Comparison of ENCODE assay signal across 12 cellular contexts in genomic region chr15:70035719-70036077, GRCh38.
A peak's percentile ranks its signal among the peaks of the same experiment; 100 is the strongest.
DNase-seq lines count a peak whose midpoint lies in the region; ATAC-seq and TF ChIP-seq lines count a peak whose summit lies in the region.
"Had no signal": no experiment of that assay in that cellular context is flagged by ENCODE, and none has a peak within 500 bp of the region (broad histone marks: within the 10 kb centered on the region; RNA-seq: fewer than 3 reads in every experiment).

No MANE protein-coding gene starts in this region.

- CTCF ChIA-PET in CD4-positive, alpha-beta memory T cell (lab: Charles Lee; ENCODE audit: partially characterized antibody): interaction anchor here (1.3 kb wide), 1 partner anchor 10 kb away, joined by 3 read pairs; no protein-coding TSS in a partner anchor

- no peaks in the 10 kb centered on the region for H3K36me3 Mint-ChIP-seq in CD4-positive, alpha-beta memory T cell

- no peaks in the 10 kb centered on the region for H3K4me1 Mint-ChIP-seq in CD4-positive, alpha-beta memory T cell

- DNase-seq in left lung (no peak), NCI-H2107 (lab: John Stamatoyannopoulos, UW) (no peak)
- no peak for DNase-seq in CD4-positive, alpha-beta memory T cell
- DNase-seq in activated CD4-positive, alpha-beta T cell treated with anti-CD3 and anti-CD28 coated beads, Interleukin-2, amount 50 U/mL, for 48 hours: no peak
- DNase-seq: dorsolateral prefrontal cortex, EL, IMR-90 had no signal

- no peak overlapping the region for H3K27ac Mint-ChIP-seq in CD4-positive, alpha-beta memory T cell

- peaks cover 0 to 4% (median 0%) of the 10 kb centered on the region in 8 donors for H3K9me3 Mint-ChIP-seq in CD4-positive, alpha-beta memory T cell

- H3K27me3 ChIP-seq in left lung: no peaks in the 10 kb centered on the region
- no peaks in the 10 kb centered on the region for H3K27me3 ChIP-seq in CD4-positive, alpha-beta memory T cell (ENCODE audit: insufficient read depth, low read length)
- H3K27me3 ChIP-seq: dorsolateral prefrontal cortex had no signal

- no peak overlapping the region for H3K27ac ChIP-seq in left lung
- H3K27ac ChIP-seq in CD4-positive, alpha-beta memory T cell (ENCODE audit: low read depth, low read length): no peak overlapping the region
- H3K27ac ChIP-seq: dorsolateral prefrontal cortex, prostate gland had no signal

- intact Hi-C loops in left lung (cut with DNase I): no loop called here
- intact Hi-C loops in CD4-positive, alpha-beta memory T cell (cut with micrococcal nuclease): no loop called here

- POLR2A ChIA-PET in CD4-positive, alpha-beta memory T cell (lab: Charles Lee; ENCODE audit: partially characterized antibody): no interaction called here

- H3K36me3 ChIP-seq in left lung: no peaks in the 10 kb centered on the region
- H3K36me3 ChIP-seq in CD4-positive, alpha-beta memory T cell (ENCODE audit: insufficient read depth, low read length): no peaks in the 10 kb centered on the region
- H3K36me3 ChIP-seq: prostate gland had no signal

- peak; percentile 57 for ATAC-seq in GM18511 (IDR thresholded peaks at IDR 0.05; ENCODE audit: unreplicated experiment)
- ATAC-seq in GM21528 (IDR thresholded peaks at IDR 0.05; ENCODE audit: low FRiP score, unreplicated experiment): peak; percentile 43
- ATAC-seq in HG03442 (IDR thresholded peaks at IDR 0.05; ENCODE audit: unreplicated experiment): peak; percentile 37
- ATAC-seq in left lung: peak; percentile 18
- ATAC-seq in HG03159 (IDR thresholded peaks at IDR 0.05; ENCODE audit: unreplicated experiment): no peak

- no peak for TF ChIP-seq CTCF in left lung (IDR thresholded peaks at IDR 0.05)

- H3K9me3 ChIP-seq in left lung: no peaks in the 10 kb centered on the region
- H3K9me3 ChIP-seq in CD4-positive, alpha-beta memory T cell (ENCODE audit: control insufficient read depth in 1 of 2, low read length in 2 of 2): no peaks in the 10 kb centered on the region
- H3K9me3 ChIP-seq: prostate gland had no signal

- no peaks in the 10 kb centered on the region for H3K27me3 Mint-ChIP-seq in CD4-positive, alpha-beta memory T cell

- H3K4me3 Mint-ChIP-seq in CD4-positive, alpha-beta memory T cell: no peak overlapping the region

- H3K4me1 ChIP-seq in left lung: no peaks in the 10 kb centered on the region
- no peaks in the 10 kb centered on the region for H3K4me1 ChIP-seq in CD4-positive, alpha-beta memory T cell (ENCODE audit: insufficient read depth, low read length)
- H3K4me1 ChIP-seq: prostate gland had no signal

- no peak overlapping the region for H3K4me3 ChIP-seq in left lung
- H3K4me3 ChIP-seq in CD4-positive, alpha-beta memory T cell (ENCODE audit: low read length in 2 of 2): no peak overlapping the region
- H3K4me3 ChIP-seq: dorsolateral prefrontal cortex, prostate gland had no signal
